20 cellular contexts compared by ENCODE assay signal in the genomic region with DNA sequence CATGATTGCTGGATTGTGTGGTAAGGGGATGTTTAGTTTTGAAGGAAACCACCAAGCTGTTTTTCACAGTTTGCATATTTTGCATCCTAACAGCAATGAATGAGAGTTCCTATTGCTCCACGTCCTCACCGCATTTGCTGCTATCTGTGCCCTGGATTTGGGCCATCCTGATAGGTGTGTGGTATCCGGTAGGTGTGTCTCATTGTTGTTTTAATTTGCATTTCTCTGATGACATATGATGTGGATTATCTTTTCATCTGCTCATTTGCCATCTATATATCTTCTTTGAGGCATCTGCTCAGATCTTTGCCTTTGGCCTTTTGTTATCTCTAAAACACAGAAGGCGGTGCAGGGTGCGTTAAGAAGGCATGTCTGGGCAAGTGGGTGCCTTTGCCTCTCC.
"Had no signal": no experiment of that assay in that cellular context is flagged by ENCODE, and none has a peak within 500 bp of the region (broad histone marks: within the 10 kb centered on the region; RNA-seq: fewer than 3 reads in every experiment).

No MANE protein-coding gene starts in this region.

- DNase-seq: activated CD4-positive, CD25-positive, alpha-beta regulatory T cell treated with anti-CD3 and anti-CD28 coated beads, Interleukin-2, amount 50 U/mL, for 72 hours; activated naive CD4-positive, alpha-beta T cell; activated T-cell treated with anti-CD3 and anti-CD28 coated beads for 4 hours; effector memory CD4-positive, alpha-beta T cell; foreskin keratinocyte; glutamatergic neuron; hypothalamus; kidney; left lung; mammary epithelial cell; naive thymus-derived CD4-positive, alpha-beta T cell; posterior cingulate gyrus; retina; stimulated activated CD4-positive, alpha-beta T cell treated with anti-CD3 and anti-CD28 coated beads, Interleukin-15, amount 100 ng/mL, for 24 hours; stimulated activated CD4-positive, alpha-beta T cell treated with anti-CD3 and anti-CD28 coated beads, Interleukin-4, amount 100 ng/mL, for 24 hours; stimulated activated naive CD8-positive, alpha-beta T cell treated with anti-CD3 and anti-CD28 coated beads, Interleukin-15, Interleukin-2, amounts not matched to agents 100 U/mL and 50 U/mL, for 24 hours; T1000; upper lobe of left lung had no signal

- H3K27ac ChIP-seq: foreskin keratinocyte, left lung, upper lobe of left lung had no signal

- H3K9me3 ChIP-seq: left lung, upper lobe of left lung had no signal

- ATAC-seq: foreskin keratinocyte; left lung; naive thymus-derived CD4-positive, alpha-beta T cell; stimulated activated naive CD8-positive, alpha-beta T cell treated with anti-CD3 and anti-CD28 coated beads, Interleukin-15, Interleukin-2, amounts not matched to agents 100 U/mL and 50 U/mL, for 24 hours had no signal

- H3K27me3 ChIP-seq: foreskin keratinocyte, left lung, upper lobe of left lung had no signal

- FAIRE-seq: astrocyte, kidney had no signal

- H3K4me1 ChIP-seq: foreskin keratinocyte, upper lobe of left lung had no signal

- H3K27ac Mint-ChIP-seq: dendritic cell treated with granulocyte-macrophage colony-stimulating factor and Interleukin-4, amounts not matched to agents 40 ng/mL and 50 ng/mL, for 4 days; naive thymus-derived CD4-positive, alpha-beta T cell had no signal

- H3K4me3 Mint-ChIP-seq: dendritic cell treated with granulocyte-macrophage colony-stimulating factor and Interleukin-4, amounts not matched to agents 40 ng/mL and 50 ng/mL, for 4 days; naive thymus-derived CD4-positive, alpha-beta T cell had no signal

- H3K36me3 Mint-ChIP-seq: naive thymus-derived CD4-positive, alpha-beta T cell had no signal

- H3K4me3 ChIP-seq: left lung, upper lobe of left lung had no signal

- H3K4me1 Mint-ChIP-seq: naive thymus-derived CD4-positive, alpha-beta T cell had no signal

- H3K36me3 ChIP-seq: left lung, upper lobe of left lung had no signal

- H3K9me3 Mint-ChIP-seq: dendritic cell treated with granulocyte-macrophage colony-stimulating factor and Interleukin-4, amounts not matched to agents 40 ng/mL and 50 ng/mL, for 4 days; naive thymus-derived CD4-positive, alpha-beta T cell had no signal
